In the genomic region with DNA sequence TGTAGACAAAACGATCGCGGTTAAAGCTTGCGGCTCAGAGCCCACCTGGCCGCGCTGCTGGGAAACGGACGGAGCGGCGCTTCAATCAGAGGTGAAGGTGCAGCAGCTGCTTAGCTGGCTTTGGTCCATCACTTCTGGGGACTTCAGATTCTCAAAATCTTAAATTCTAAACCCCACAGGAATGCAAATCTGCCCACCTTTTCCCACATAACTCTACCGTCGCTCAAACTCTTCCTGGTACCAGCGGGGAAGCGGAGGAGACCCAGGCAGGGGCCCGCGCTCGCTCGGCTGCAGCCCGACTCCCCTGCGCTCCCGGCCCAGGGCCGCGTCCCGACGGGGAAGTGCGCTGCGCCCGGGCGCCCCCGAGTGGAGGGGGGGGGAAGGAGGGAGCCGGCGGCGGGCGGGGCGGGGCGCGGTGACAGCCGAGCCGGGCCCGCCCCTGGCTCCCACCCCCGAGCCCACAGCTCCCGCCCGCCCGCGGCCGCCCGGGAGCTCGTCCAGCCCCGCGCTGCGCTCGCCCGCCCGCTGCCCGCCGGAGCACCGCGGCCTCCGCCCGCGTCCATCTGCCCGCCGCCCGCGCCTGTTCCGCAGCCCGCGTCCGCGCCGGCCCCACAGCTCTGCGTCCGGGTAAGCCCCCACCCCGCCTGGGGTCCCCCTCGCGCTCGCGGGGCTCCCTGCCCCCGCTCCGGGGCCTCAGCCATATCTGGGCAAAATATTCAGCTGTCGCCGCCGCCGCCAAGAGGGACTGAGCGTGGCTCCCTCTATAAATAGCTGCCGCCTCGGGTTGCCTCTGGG, we compare ENCODE assay signal across 8 cellular contexts. TPM values are rescaled to one million over a fixed set of nuclear protein-coding genes. Genes with fewer than 3 reads are reported as not detected.
DNase-seq lines count a peak whose midpoint lies in the region; ATAC-seq and TF ChIP-seq lines count a peak whose summit lies in the region.

A gene (plus strand): TSS at position 490 of the 795 bp plus-strand sequence. CDS start 22,523 bp downstream, outside the sequence.

- H3K36me3 ChIP-seq in SJSA1 (no peaks in the 10 kb centered on the region), ascending aorta (peaks cover 0 to under 1% of the 10 kb centered on the region in 2 donors)

- intact Hi-C loops in ascending aorta (cut with DNase I): loop anchor here (1.0 to 2.0 kb wide), 4 partner anchors 33 to 132 kb away; a partner anchor contains a TSS

- TF ChIP-seq CTCF in ascending aorta (IDR thresholded peaks at IDR 0.05) (peak in 2 of 3 experiments; percentile 28 to 35), retinal pigment epithelial cell (conservative IDR thresholded peaks at IDR 0.05; ENCODE audit: low read depth, low read length) (no peak)

- H3K9me3 ChIP-seq in SJSA1 (replicated peaks): no peaks in the 10 kb centered on the region
- H3K9me3 ChIP-seq in ascending aorta: no peaks in the 10 kb centered on the region

- DNase-seq in DMS153 treated with DMSO at 0.1 percent for 48 hours (lab: John Stamatoyannopoulos, UW; ENCODE audit: unreplicated experiment) (peak; percentile 27), HuH-7 (ENCODE audit: low spot score) (peak; percentile 95), SJSA1 (ENCODE audit: low read depth in 1 of 2, low spot score in 2 of 2) (peak; percentile 28 to 50), ascending aorta (ENCODE audit: low spot score in 2 of 2) (peak in 1 of 2 donors; percentile 86), hypothalamus (lab: John Stamatoyannopoulos, UW) (peak in 42 of 51 donors; percentile 16 to 85 (median 54)), retinal pigment epithelial cell (ENCODE audit: low read depth) (no peak), kidney glomerular epithelial cell (lab: John Stamatoyannopoulos, UW) (no peak)

- peaks cover 12% of the 10 kb centered on the region for H3K4me1 ChIP-seq in SJSA1 (replicated peaks)
- H3K4me1 ChIP-seq in ascending aorta: peaks cover 0 to 30% of the 10 kb centered on the region in 2 donors

- H3K4me3 ChIP-seq in SJSA1: peak within 1 kb of the TSS; percentile 42
- H3K4me3 ChIP-seq in ascending aorta: peak within 1 kb of the TSS; percentile 84 to 99
- peak within 1 kb of the TSS; percentile 43 for H3K4me3 ChIP-seq in retinal pigment epithelial cell (ENCODE audit: low read length)

- peaks cover 46% of the 10 kb centered on the region for H3K27me3 ChIP-seq in SJSA1 (replicated peaks)
- no peaks in the 10 kb centered on the region for H3K27me3 ChIP-seq in ascending aorta

- ATAC-seq in GM21423 (IDR thresholded peaks at IDR 0.05; ENCODE audit: unreplicated experiment): peak; percentile 51

- H3K27ac ChIP-seq in SJSA1 (no peak within 1 kb of the TSS), ascending aorta (peak within 1 kb of the TSS; percentile 88 to 91)

RNA-seq across cellular contexts. Expression of the gene that starts here (rescaled TPM):
- not detected in 2 replicates for total RNA-seq in SJSA1 (2014; rRNA removed; shearing (Covaris generic))
- 17.1 TPM for total RNA-seq in ascending aorta

Comparison
In these comparisons a context has a peak if more than half of its experiments do, and no peak if none do; other contexts are left out.
1. RNA of the gene that starts here (total RNA-seq): 17.1 TPM in ascending aorta (single experiment); not detected in SJSA1; every median in the first group is over 10 times any median in the second.
2. Peak in DNase-seq and H3K4me3 ChIP-seq in SJSA1; RNA of the gene not detected or under 1 TPM.
3. DNase-seq: peak in DMS153 treated with DMSO at 0.1 percent for 48 hours (single experiment), HuH-7 (single experiment) and hypothalamus (42 of 51); none in retinal pigment epithelial cell (single experiment) and kidney glomerular epithelial cell (single experiment).
4. Peak in every context shown above with its lines, with median percentiles within 50 percentile points of each other: H3K4me3 ChIP-seq.